Comparison of ENCODE assay signal across 10 cellular contexts in genomic region chr17:76145231-76146052, GRCh38. TPM values are rescaled to one million over a fixed set of nuclear protein-coding genes. Genes with fewer than 3 reads are reported as not detected.
DNase-seq lines count a peak whose midpoint lies in the region; ATAC-seq and TF ChIP-seq lines count a peak whose summit lies in the region.
"Had no signal": no experiment of that assay in that cellular context is flagged by ENCODE, and none has a peak within 500 bp of the region (broad histone marks: within the 10 kb centered on the region; RNA-seq: fewer than 3 reads in every experiment).

No MANE protein-coding gene starts in this region.

- WGBS in hepatocyte (ENCODE audit: low lambda C conversion rate, missing lambda C conversion rate) = 82% methylated on average over 25 of the region's 25 CpGs

- H4K20me1 ChIP-seq in neural progenitor cell (ENCODE audit: low read depth) = peaks cover 11% of the 10 kb centered on the region
- H4K20me1 ChIP-seq in hepatocyte (ENCODE audit: insufficient read depth, poor library complexity, severe bottlenecking) = no peaks in the 10 kb centered on the region

- H3K4me3 ChIP-seq in neural progenitor cell = no peak overlapping the region
- H3K4me3 ChIP-seq in hepatocyte = no peak overlapping the region

- no peaks in the 10 kb centered on the region for H3K36me3 ChIP-seq in neural progenitor cell
- H3K36me3 ChIP-seq in hepatocyte (replicated peaks; ENCODE audit: insufficient read depth, low read depth) = no peaks in the 10 kb centered on the region

- H3F3A ChIP-seq in neural progenitor cell (ENCODE audit: low read depth) = peaks cover 16% of the 10 kb centered on the region

- peaks cover 19% of the 10 kb centered on the region for H3K4me1 ChIP-seq in neural progenitor cell
- H3K4me1 ChIP-seq in foreskin keratinocyte = no peaks in the 10 kb centered on the region
- peaks cover 6% of the 10 kb centered on the region for H3K4me1 ChIP-seq in hepatocyte (ENCODE audit: insufficient read depth)

- H3K9me3 ChIP-seq in neural progenitor cell (ENCODE audit: low read depth) = no peaks in the 10 kb centered on the region
- no peaks in the 10 kb centered on the region for H3K9me3 ChIP-seq in hepatocyte (ENCODE audit: low read depth)

- peak; percentile 36 for DNase-seq in COR-L47 (lab: John Stamatoyannopoulos, UW)
- peak; percentile 74 for DNase-seq in NCI-H2107 treated with DMSO at 0.1 percent for 48 hours (lab: John Stamatoyannopoulos, UW; ENCODE audit: unreplicated experiment)
- peak; percentile 39 to 40 for DNase-seq in activated T-cell treated with anti-CD3 and anti-CD28 coated beads, Interleukin-2, amount 50 U/mL, for 72 hours
- no peak for DNase-seq in neural progenitor cell (ENCODE audit: low spot score)
- DNase-seq in foreskin keratinocyte = no peak
- no peak for DNase-seq in hepatocyte (ENCODE audit: low spot score)
- DNase-seq: GF-D8 had no signal

- peak overlapping the region; percentile 92 for H3K27ac Mint-ChIP-seq in activated T-cell treated with anti-CD3 and anti-CD28 coated beads, Interleukin-2, amount 50 U/mL, for 72 hours
- H3K27ac Mint-ChIP-seq in neural progenitor cell = peak overlapping the region; percentile 11

- H3K27me3 Mint-ChIP-seq in activated T-cell treated with anti-CD3 and anti-CD28 coated beads, Interleukin-2, amount 50 U/mL, for 72 hours (ENCODE audit: low read depth) = no peaks in the 10 kb centered on the region
- peaks cover 7% of the 10 kb centered on the region for H3K27me3 Mint-ChIP-seq in neural progenitor cell (ENCODE audit: insufficient read depth, low read depth)

- H3K36me3 Mint-ChIP-seq in activated T-cell treated with anti-CD3 and anti-CD28 coated beads, Interleukin-2, amount 50 U/mL, for 72 hours (ENCODE audit: insufficient read depth in 2 of 2) = peaks cover 0 to 10% of the 10 kb centered on the region in 2 donors
- peaks cover 7% of the 10 kb centered on the region for H3K36me3 Mint-ChIP-seq in neural progenitor cell

- H3K79me2 ChIP-seq in neural progenitor cell (ENCODE audit: low read depth) (no peaks in the 10 kb centered on the region), hepatocyte (no peaks in the 10 kb centered on the region)

- peaks cover 57% of the 10 kb centered on the region for H3K4me1 Mint-ChIP-seq in activated T-cell treated with anti-CD3 and anti-CD28 coated beads, Interleukin-2, amount 50 U/mL, for 72 hours (ENCODE audit: low read depth)
- peaks cover 42% of the 10 kb centered on the region for H3K4me1 Mint-ChIP-seq in neural progenitor cell

- no peak overlapping the region for H2AFZ ChIP-seq in neural progenitor cell (replicated peaks)
- no peak overlapping the region for H2AFZ ChIP-seq in hepatocyte

- TF ChIP-seq CTCF in neural progenitor cell (IDR thresholded peaks at IDR 0.05) (no peak), foreskin keratinocyte (conservative IDR thresholded peaks at IDR 0.05) (no peak), hepatocyte (IDR thresholded peaks at IDR 0.05; ENCODE audit: poor library complexity) (no peak)

- peak; percentile 4 to 37 for ATAC-seq in activated T-cell treated with anti-CD3 and anti-CD28 coated beads, Interleukin-2, amount 50 U/mL, for 72 hours (replicated peaks in 1 of 2)
- ATAC-seq in foreskin keratinocyte = no peak
- ATAC-seq in HG03439 (IDR thresholded peaks at IDR 0.05; ENCODE audit: unreplicated experiment) = no peak
- no peak for ATAC-seq in HG03095 (IDR thresholded peaks at IDR 0.05; ENCODE audit: unreplicated experiment)

- H3K4me2 ChIP-seq in neural progenitor cell = no peak overlapping the region
- H3K4me2 ChIP-seq in hepatocyte = no peak overlapping the region

- no peak overlapping the region for H3K9ac ChIP-seq in neural progenitor cell

- H3K27ac ChIP-seq in neural progenitor cell = no peak overlapping the region
- H3K27ac ChIP-seq in foreskin keratinocyte = no peak overlapping the region
- no peak overlapping the region for H3K27ac ChIP-seq in hepatocyte

- peaks cover 34% of the 10 kb centered on the region for H3K27me3 ChIP-seq in neural progenitor cell
- peaks cover 44% of the 10 kb centered on the region for H3K27me3 ChIP-seq in foreskin keratinocyte
- H3K27me3 ChIP-seq in hepatocyte = peaks cover 5% of the 10 kb centered on the region

- no peaks in the 10 kb centered on the region for H3K9me2 ChIP-seq in hepatocyte (replicated peaks; ENCODE audit: insufficient read depth)

- H3K9me3 Mint-ChIP-seq in activated T-cell treated with anti-CD3 and anti-CD28 coated beads, Interleukin-2, amount 50 U/mL, for 72 hours = no peaks in the 10 kb centered on the region
- H3K9me3 Mint-ChIP-seq in neural progenitor cell = no peaks in the 10 kb centered on the region

- H3K4me3 Mint-ChIP-seq in activated T-cell treated with anti-CD3 and anti-CD28 coated beads, Interleukin-2, amount 50 U/mL, for 72 hours = peak overlapping the region; percentile 61 to 74
- H3K4me3 Mint-ChIP-seq in neural progenitor cell = no peak overlapping the region

RNA-seq across cellular contexts. Expression of gene FOXJ1, which starts 4.4 kb away (rescaled TPM):
- total RNA-seq in activated T-cell treated with anti-CD3 and anti-CD28 coated beads, Interleukin-2, amount 50 U/mL, for 72 hours = 1 to 10 TPM; 1.4 to 1.5 TPM
- total RNA-seq in neural progenitor cell (ENCODE audit: low replicate concordance) = 0.49 and 1.7 TPM in 2 replicates
- 0.11 and 0.14 TPM in 2 replicates for total RNA-seq in foreskin keratinocyte
- polyA plus RNA-seq in foreskin keratinocyte = 0.11 and 0.12 TPM in 2 replicates
- total RNA-seq in hepatocyte = 1.6 and 1.9 TPM in 2 replicates
- polyA plus RNA-seq in hepatocyte = 1.1 and 2.2 TPM in 2 replicates
- total RNA-seq: HT1080 had no signal

RNA-seq across cellular contexts. Expression of gene EXOC7, which starts 41.9 kb away (rescaled TPM):
- total RNA-seq in activated T-cell treated with anti-CD3 and anti-CD28 coated beads, Interleukin-2, amount 50 U/mL, for 72 hours = 10 to 100 TPM; 66.7 to 77.8 TPM
- total RNA-seq in neural progenitor cell (ENCODE audit: low replicate concordance) = 64.3 and 72.8 TPM in 2 replicates
- 69.5 and 71.2 TPM in 2 replicates for total RNA-seq in foreskin keratinocyte
- 43.3 and 46.0 TPM in 2 replicates for polyA plus RNA-seq in foreskin keratinocyte
- total RNA-seq in hepatocyte = 92.9 and 94.7 TPM in 2 replicates
- polyA plus RNA-seq in hepatocyte = 95.6 and 111 TPM in 2 replicates

Comparison
In these comparisons a context has a peak if more than half of its experiments do, and no peak if none do; other contexts are left out.
1. DNase-seq: peak in COR-L47 (single experiment), NCI-H2107 treated with DMSO at 0.1 percent for 48 hours (single experiment) and activated T-cell treated with anti-CD3 and anti-CD28 coated beads, Interleukin-2, amount 50 U/mL, for 72 hours (2 of 2); none in neural progenitor cell (single experiment), foreskin keratinocyte (0 of 2) and hepatocyte (single experiment).
2. ATAC-seq: peak in activated T-cell treated with anti-CD3 and anti-CD28 coated beads, Interleukin-2, amount 50 U/mL, for 72 hours (2 of 2); none in foreskin keratinocyte (single experiment), HG03439 (single experiment) and HG03095 (single experiment).